ENCODE assay signal across 17 cellular contexts in genomic region chr17:40253565-40253964, GRCh38. TPM values are rescaled to one million over a fixed set of nuclear protein-coding genes. Genes with fewer than 3 reads are reported as not detected.
DNase-seq lines count a peak whose midpoint lies in the region; ATAC-seq lines count a peak whose summit lies in the region.
"Had no signal": no experiment of that assay in that cellular context is flagged by ENCODE, and none has a peak within 500 bp of the region (broad histone marks: within the 10 kb centered on the region; RNA-seq: fewer than 3 reads in every experiment).

No MANE protein-coding gene starts in this region.

- no peak for ATAC-seq in effector memory CD8-positive, alpha-beta T cell (replicated peaks)
- ATAC-seq in activated CD8-positive, alpha-beta memory T cell treated with anti-CD3 and anti-CD28 coated beads, Interleukin-2, amount 10 ng/mL, durations not matched to agents 7 days and 5 days: no peak
- no peak for ATAC-seq in HG02970 (IDR thresholded peaks at IDR 0.05; ENCODE audit: low FRiP score, unreplicated experiment)
- ATAC-seq: GM23338, HepG2, SK-N-SH treated with all-trans-retinoic acid at 6 μM for 48 hours had no signal

- DNase-seq in Daoy (ENCODE audit: low read depth): peak; percentile 10
- peak; percentile 62 for DNase-seq in RPMI7951 (ENCODE audit: low read depth)
- DNase-seq in effector memory CD8-positive, alpha-beta T cell: no peak
- DNase-seq in retina: peak; percentile 1
- DNase-seq in stimulated activated CD4-positive, alpha-beta T cell treated with anti-CD3 and anti-CD28 coated beads, Interleukin-12 subunit alpha, Interleukin-12 subunit beta, amount 100 ng/mL, for 4 hours: no peak
- no peak for DNase-seq in activated CD8-positive, alpha-beta memory T cell treated with anti-CD3 and anti-CD28 coated beads, Interleukin-2, amount 10 ng/mL, durations not matched to agents 7 days and 5 days
- DNase-seq in LoVo (ENCODE audit: low spot score): no peak
- DNase-seq: CD4-positive, alpha-beta T cell; DMS79 treated with DMSO at 0.1 percent for 48 hours; MV-4-11; NCI-H1417 treated with DMSO at 0.1 percent for 48 hours; NCI-H2029 had no signal

- peaks cover 11 to 22% of the 10 kb centered on the region in 2 donors for H3K4me1 Mint-ChIP-seq in effector memory CD8-positive, alpha-beta T cell (ENCODE audit: low read depth in 2 of 2)
- H3K4me1 Mint-ChIP-seq in activated CD8-positive, alpha-beta memory T cell treated with anti-CD3 and anti-CD28 coated beads, Interleukin-2, amount 10 ng/mL, durations not matched to agents 7 days and 5 days: peaks cover 3% of the 10 kb centered on the region
- H3K4me1 Mint-ChIP-seq: GM23338 had no signal

- CTCF ChIA-PET in activated CD8-positive, alpha-beta memory T cell treated with anti-CD3 and anti-CD28 coated beads, Interleukin-2, amount 10 ng/mL, durations not matched to agents 7 days and 5 days (lab: Charles Lee): no interaction called here

- H3K4me3 Mint-ChIP-seq in effector memory CD8-positive, alpha-beta T cell: no peak overlapping the region
- no peak overlapping the region for H3K4me3 Mint-ChIP-seq in activated CD8-positive, alpha-beta memory T cell treated with anti-CD3 and anti-CD28 coated beads, Interleukin-2, amount 10 ng/mL, durations not matched to agents 7 days and 5 days
- H3K4me3 Mint-ChIP-seq: B cell; CD4-positive, alpha-beta T cell; GM23338 had no signal

- H3K27ac Mint-ChIP-seq in effector memory CD8-positive, alpha-beta T cell: peak overlapping the region; percentile 26 to 32
- no peak overlapping the region for H3K27ac Mint-ChIP-seq in activated CD8-positive, alpha-beta memory T cell treated with anti-CD3 and anti-CD28 coated beads, Interleukin-2, amount 10 ng/mL, durations not matched to agents 7 days and 5 days
- H3K27ac Mint-ChIP-seq: B cell; CD4-positive, alpha-beta T cell had no signal

- no peaks in the 10 kb centered on the region for H3K27me3 Mint-ChIP-seq in effector memory CD8-positive, alpha-beta T cell
- H3K27me3 Mint-ChIP-seq in activated CD8-positive, alpha-beta memory T cell treated with anti-CD3 and anti-CD28 coated beads, Interleukin-2, amount 10 ng/mL, durations not matched to agents 7 days and 5 days: no peaks in the 10 kb centered on the region
- H3K27me3 Mint-ChIP-seq: B cell; CD4-positive, alpha-beta T cell had no signal

- no peaks in the 10 kb centered on the region for H3K9me3 Mint-ChIP-seq in effector memory CD8-positive, alpha-beta T cell
- no peaks in the 10 kb centered on the region for H3K9me3 Mint-ChIP-seq in activated CD8-positive, alpha-beta memory T cell treated with anti-CD3 and anti-CD28 coated beads, Interleukin-2, amount 10 ng/mL, durations not matched to agents 7 days and 5 days (ENCODE audit: low read depth)
- H3K9me3 Mint-ChIP-seq: CD4-positive, alpha-beta T cell; GM23338 had no signal

- H3K36me3 Mint-ChIP-seq in effector memory CD8-positive, alpha-beta T cell (ENCODE audit: insufficient read depth): peaks cover 43% of the 10 kb centered on the region
- peaks cover 14% of the 10 kb centered on the region for H3K36me3 Mint-ChIP-seq in activated CD8-positive, alpha-beta memory T cell treated with anti-CD3 and anti-CD28 coated beads, Interleukin-2, amount 10 ng/mL, durations not matched to agents 7 days and 5 days

RNA-seq across cellular contexts. Expression of gene CDC6, which starts 34.1 kb away (rescaled TPM):
- total RNA-seq in Daoy (2014; rRNA removed; shearing (Covaris generic)): 124 and 145 TPM in 2 replicates
- 38.9 and 41.2 TPM in 2 replicates for total RNA-seq in RPMI7951 (2014; rRNA removed; shearing (Covaris generic))
- total RNA-seq in activated CD8-positive, alpha-beta memory T cell treated with anti-CD3 and anti-CD28 coated beads, Interleukin-2, amount 10 ng/mL, durations not matched to agents 7 days and 5 days: 100 to 1,000 TPM; 109 to 111 TPM

RNA-seq across cellular contexts. Expression of gene WIPF2, which starts 34.5 kb away (rescaled TPM):
- total RNA-seq in Daoy (2014; rRNA removed; shearing (Covaris generic)): 4.9 and 6.3 TPM in 2 replicates
- 6.1 and 6.3 TPM in 2 replicates for total RNA-seq in RPMI7951 (2014; rRNA removed; shearing (Covaris generic))
- 10 to 100 TPM; 24.1 to 26.1 TPM for total RNA-seq in activated CD8-positive, alpha-beta memory T cell treated with anti-CD3 and anti-CD28 coated beads, Interleukin-2, amount 10 ng/mL, durations not matched to agents 7 days and 5 days

RNA-seq across cellular contexts. Expression of gene RARA, which starts 55.4 kb away (rescaled TPM):
- 15.6 and 19.9 TPM in 2 replicates for total RNA-seq in Daoy (2014; rRNA removed; shearing (Covaris generic))
- 10.2 and 13.3 TPM in 2 replicates for total RNA-seq in RPMI7951 (2014; rRNA removed; shearing (Covaris generic))
- total RNA-seq in activated CD8-positive, alpha-beta memory T cell treated with anti-CD3 and anti-CD28 coated beads, Interleukin-2, amount 10 ng/mL, durations not matched to agents 7 days and 5 days: 10 to 100 TPM; 29.9 to 39.5 TPM

Comparison
In these comparisons a context has a peak if more than half of its experiments do, and no peak if none do; other contexts are left out.
1. DNase-seq: peak in Daoy (single experiment), RPMI7951 (single experiment) and retina (single experiment); none in effector memory CD8-positive, alpha-beta T cell (0 of 3), stimulated activated CD4-positive, alpha-beta T cell treated with anti-CD3 and anti-CD28 coated beads, Interleukin-12 subunit alpha, Interleukin-12 subunit beta, amount 100 ng/mL, for 4 hours (single experiment), activated CD8-positive, alpha-beta memory T cell treated with anti-CD3 and anti-CD28 coated beads, Interleukin-2, amount 10 ng/mL, durations not matched to agents 7 days and 5 days (single experiment) and LoVo (single experiment).